Comparison of ENCODE assay signal across 37 cellular contexts in the genomic region with DNA sequence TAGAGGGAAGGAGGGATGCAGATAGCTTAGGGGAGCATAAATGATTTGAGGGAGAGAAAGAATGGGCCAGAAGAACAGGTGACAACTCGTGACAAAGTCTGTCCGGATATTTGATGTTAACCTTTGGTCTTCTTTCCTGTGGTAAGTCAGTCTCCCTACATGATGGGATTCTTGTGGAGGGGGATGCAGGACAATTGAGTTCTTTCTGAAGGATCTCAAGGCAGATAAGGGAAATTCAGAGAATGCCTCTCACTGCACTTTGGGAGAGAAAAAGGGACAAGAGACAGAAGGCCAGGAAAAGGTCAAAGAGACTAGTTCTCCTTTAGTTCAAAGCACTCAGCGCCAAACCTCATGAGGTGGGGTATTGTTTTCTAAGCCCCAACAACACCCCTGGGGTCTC.
"Had no signal": no experiment of that assay in that cellular context is flagged by ENCODE, and none has a peak within 500 bp of the region (broad histone marks: within the 10 kb centered on the region; RNA-seq: fewer than 3 reads in every experiment).

No MANE protein-coding gene starts in this region.

- H3K36me3 ChIP-seq: ascending aorta, cardiac muscle cell had no signal

- H3K27me3 Mint-ChIP-seq: activated B cell treated with CpG ODN at 0.5 μM for 24 hours; activated CD4-positive, alpha-beta memory T cell treated with anti-CD3 and anti-CD28 coated beads for 36 hours; activated CD4-positive, alpha-beta T cell treated with anti-CD3 and anti-CD28 coated beads, Interleukin-2, amount 10 ng/mL, durations not matched to agents 24 days and 14 days; activated CD8-positive, alpha-beta T cell treated with anti-CD3 and anti-CD28 coated beads for 36 hours; activated naive CD4-positive, alpha-beta T cell treated with anti-CD3 and anti-CD28 coated beads, Interleukin-2, amount 10 ng/mL, durations not matched to agents 7 days and 5 days; activated naive CD4-positive, alpha-beta T cell treated with anti-CD3 and anti-CD28 coated beads, Interleukin-2, amount 50 U/mL, for 24 hours; activated naive CD8-positive, alpha-beta T cell; activated naive CD8-positive, alpha-beta T cell treated with anti-CD3 and anti-CD28 coated beads, Interleukin-2, amount 10 ng/mL, durations not matched to agents 7 days and 5 days; activated naive CD8-positive, alpha-beta T cell treated with anti-CD3 and anti-CD28 coated beads, Interleukin-2, amount 50 U/mL, for 24 hours; activated T-helper 17 cell treated with anti-CD3 and anti-CD28 coated beads, Interleukin-2, amount 50 U/mL, for 72 hours; brain; central memory CD8-positive, alpha-beta T cell had no signal

- H3K4me3 Mint-ChIP-seq: activated B cell treated with CpG ODN at 0.5 μM for 24 hours; activated CD4-positive, alpha-beta memory T cell treated with anti-CD3 and anti-CD28 coated beads for 36 hours; activated CD4-positive, alpha-beta T cell treated with anti-CD3 and anti-CD28 coated beads, Interleukin-2, amount 10 ng/mL, durations not matched to agents 24 days and 14 days; activated CD8-positive, alpha-beta T cell treated with anti-CD3 and anti-CD28 coated beads for 36 hours; activated naive CD4-positive, alpha-beta T cell treated with anti-CD3 and anti-CD28 coated beads, Interleukin-2, amount 10 ng/mL, durations not matched to agents 7 days and 5 days; activated naive CD4-positive, alpha-beta T cell treated with anti-CD3 and anti-CD28 coated beads, Interleukin-2, amount 50 U/mL, for 24 hours; activated naive CD8-positive, alpha-beta T cell; activated naive CD8-positive, alpha-beta T cell treated with anti-CD3 and anti-CD28 coated beads, Interleukin-2, amount 10 ng/mL, durations not matched to agents 7 days and 5 days; activated naive CD8-positive, alpha-beta T cell treated with anti-CD3 and anti-CD28 coated beads, Interleukin-2, amount 50 U/mL, for 24 hours; activated T-cell treated with anti-CD3 and anti-CD28 coated beads, Interleukin-2, amount 50 U/mL, for 4 hours; activated T-cell treated with anti-CD3 and anti-CD28 coated beads, Interleukin-2, amount 50 U/mL, for 72 hours; activated T-helper 1 cell treated with anti-CD3 and anti-CD28 coated beads, Interleukin-12 subunit alpha, Interleukin-12 subunit beta, Interleukin-2, Interleukin-4 antibody, amounts not matched to agents 30 ng/mL and 10 ng/mL and 1 ng/mL, durations not matched to agents 14 hours and 24 hours and 36 hours; activated T-helper 17 cell treated with anti-CD3 and anti-CD28 coated beads, Interleukin-2, amount 50 U/mL, for 72 hours; brain; central memory CD8-positive, alpha-beta T cell; T-helper 1 cell treated with Interleukin-12 subunit alpha and Interleukin-12 subunit beta and Interleukin-4 antibody, amounts not matched to agents 30 μg/mL and 1 μg/mL, for 36 hours; T-helper 2 cell treated with Interferon-gamma antibody and Interleukin-4, amounts not matched to agents 5 μg/mL and 100 μg/mL, for 36 hours had no signal

- H3K27ac Mint-ChIP-seq: activated B cell treated with CpG ODN at 0.5 μM for 24 hours; activated CD4-positive, alpha-beta memory T cell treated with anti-CD3 and anti-CD28 coated beads for 36 hours; activated CD4-positive, alpha-beta T cell treated with anti-CD3 and anti-CD28 coated beads, Interleukin-2, amount 10 ng/mL, durations not matched to agents 24 days and 14 days; activated CD8-positive, alpha-beta T cell treated with anti-CD3 and anti-CD28 coated beads for 36 hours; activated naive CD4-positive, alpha-beta T cell treated with anti-CD3 and anti-CD28 coated beads, Interleukin-2, amount 10 ng/mL, durations not matched to agents 7 days and 5 days; activated naive CD4-positive, alpha-beta T cell treated with anti-CD3 and anti-CD28 coated beads, Interleukin-2, amount 50 U/mL, for 24 hours; activated naive CD8-positive, alpha-beta T cell; activated naive CD8-positive, alpha-beta T cell treated with anti-CD3 and anti-CD28 coated beads, Interleukin-2, amount 10 ng/mL, durations not matched to agents 7 days and 5 days; activated naive CD8-positive, alpha-beta T cell treated with anti-CD3 and anti-CD28 coated beads, Interleukin-2, amount 50 U/mL, for 24 hours; activated T-cell treated with anti-CD3 and anti-CD28 coated beads, Interleukin-2, amount 50 U/mL, for 72 hours; activated T-helper 1 cell treated with anti-CD3 and anti-CD28 coated beads, Interleukin-12 subunit alpha, Interleukin-12 subunit beta, Interleukin-2, Interleukin-4 antibody, amounts not matched to agents 30 ng/mL and 10 ng/mL and 1 ng/mL, durations not matched to agents 14 hours and 24 hours and 36 hours; activated T-helper 17 cell treated with anti-CD3 and anti-CD28 coated beads, Interleukin-2, amount 50 U/mL, for 72 hours; brain; T-helper 1 cell treated with Interleukin-12 subunit alpha and Interleukin-12 subunit beta and Interleukin-4 antibody, amounts not matched to agents 30 μg/mL and 1 μg/mL, for 36 hours; T-helper 2 cell treated with Interferon-gamma antibody and Interleukin-4, amounts not matched to agents 5 μg/mL and 100 μg/mL, for 36 hours had no signal

- H3K27me3 ChIP-seq: ascending aorta, cardiac muscle cell had no signal

- H3K4me1 Mint-ChIP-seq: activated B cell treated with CpG ODN at 0.5 μM for 24 hours; activated CD4-positive, alpha-beta T cell treated with anti-CD3 and anti-CD28 coated beads, Interleukin-2, amount 10 ng/mL, durations not matched to agents 24 days and 14 days; activated naive CD4-positive, alpha-beta T cell treated with anti-CD3 and anti-CD28 coated beads, Interleukin-2, amount 10 ng/mL, durations not matched to agents 7 days and 5 days; activated naive CD4-positive, alpha-beta T cell treated with anti-CD3 and anti-CD28 coated beads, Interleukin-2, amount 50 U/mL, for 24 hours; activated naive CD8-positive, alpha-beta T cell treated with anti-CD3 and anti-CD28 coated beads, Interleukin-2, amount 10 ng/mL, durations not matched to agents 7 days and 5 days; activated naive CD8-positive, alpha-beta T cell treated with anti-CD3 and anti-CD28 coated beads, Interleukin-2, amount 50 U/mL, for 24 hours; activated T-helper 17 cell treated with anti-CD3 and anti-CD28 coated beads, Interleukin-2, amount 50 U/mL, for 72 hours; brain; central memory CD8-positive, alpha-beta T cell had no signal

- H3K36me3 Mint-ChIP-seq: activated CD4-positive, alpha-beta memory T cell treated with anti-CD3 and anti-CD28 coated beads for 36 hours; activated naive CD4-positive, alpha-beta T cell treated with anti-CD3 and anti-CD28 coated beads, Interleukin-2, amount 10 ng/mL, durations not matched to agents 7 days and 5 days; activated naive CD4-positive, alpha-beta T cell treated with anti-CD3 and anti-CD28 coated beads, Interleukin-2, amount 50 U/mL, for 24 hours; activated naive CD8-positive, alpha-beta T cell treated with anti-CD3 and anti-CD28 coated beads, Interleukin-2, amount 10 ng/mL, durations not matched to agents 7 days and 5 days had no signal

- DNase-seq: activated B cell treated with CpG ODN at 0.5 μM for 24 hours; activated CD4-positive, alpha-beta memory T cell treated with anti-CD3 and anti-CD28 coated beads for 36 hours; activated CD4-positive, alpha-beta T cell treated with anti-CD3 and anti-CD28 coated beads for 4 hours; activated CD4-positive, alpha-beta T cell treated with anti-CD3 and anti-CD28 coated beads, Interleukin-2, amount 10 ng/mL, durations not matched to agents 24 days and 14 days; activated CD4-positive, alpha-beta T cell treated with anti-CD3 and anti-CD28 coated beads, Interleukin-2, amount 50 U/mL, for 1 hour; activated CD4-positive, alpha-beta T cell treated with anti-CD3 and anti-CD28 coated beads, Interleukin-2, amount 50 U/mL, for 4 hours; activated CD4-positive, CD25-positive, alpha-beta regulatory T cell treated with anti-CD3 and anti-CD28 coated beads, Interleukin-2, amount 50 U/mL, for 72 hours; activated CD8-positive, alpha-beta memory T cell treated with anti-CD3 and anti-CD28 coated beads, Interleukin-2, amount 50 U/mL, for 4 hours; activated CD8-positive, alpha-beta T cell treated with anti-CD3 and anti-CD28 coated beads for 36 hours; activated effector memory CD4-positive, alpha-beta T cell treated with anti-CD3 and anti-CD28 coated beads, Interleukin-2, amount 50 U/mL, for 16 hours; activated gamma-delta T cell treated with Interleukin-2 at 50 U/mL for 16 hours; activated naive CD4-positive, alpha-beta T cell; activated naive CD4-positive, alpha-beta T cell treated with anti-CD3 and anti-CD28 coated beads, Interleukin-2, amount 10 ng/mL, durations not matched to agents 7 days and 5 days; activated naive CD8-positive, alpha-beta T cell treated with anti-CD3 and anti-CD28 coated beads, Interleukin-2, amount 10 ng/mL, durations not matched to agents 7 days and 5 days; activated naive CD8-positive, alpha-beta T cell treated with anti-CD3 and anti-CD28 coated beads, Interleukin-2, amount 50 U/mL, for 24 hours; activated T-cell treated with anti-CD3 and anti-CD28 coated beads for 4 hours; activated T-cell treated with anti-CD3 and anti-CD28 coated beads, Interleukin-2, amount 50 U/mL, for 1 hour; activated T-cell treated with anti-CD3 and anti-CD28 coated beads, Interleukin-2, amount 50 U/mL, for 4 hours; activated T-cell treated with anti-CD3 and anti-CD28 coated beads, Interleukin-2, amount 50 U/mL, for 72 hours; amygdala; anterior cingulate cortex; caudate nucleus; cerebellar nuclear complex; T-helper 1 cell; T-helper 2 cell; T-helper 9 cell had no signal

- H3K27ac ChIP-seq: ascending aorta, cardiac muscle cell, VCaP had no signal

- ATAC-seq: activated CD8-positive, alpha-beta T cell treated with anti-CD3 and anti-CD28 coated beads for 36 hours; activated naive CD8-positive, alpha-beta T cell treated with anti-CD3 and anti-CD28 coated beads, Interleukin-2, amount 50 U/mL, for 24 hours; activated T-cell treated with anti-CD3 and anti-CD28 coated beads, Interleukin-2, amount 50 U/mL, for 4 hours; activated T-cell treated with anti-CD3 and anti-CD28 coated beads, Interleukin-2, amount 50 U/mL, for 72 hours; activated T-helper 17 cell treated with anti-CD3 and anti-CD28 coated beads, Interleukin-2, amount 50 U/mL, for 72 hours had no signal

- H3K9me3 Mint-ChIP-seq: activated B cell treated with CpG ODN at 0.5 μM for 24 hours; activated CD4-positive, alpha-beta memory T cell treated with anti-CD3 and anti-CD28 coated beads for 36 hours; activated CD4-positive, alpha-beta T cell treated with anti-CD3 and anti-CD28 coated beads, Interleukin-2, amount 10 ng/mL, durations not matched to agents 24 days and 14 days; activated CD8-positive, alpha-beta T cell treated with anti-CD3 and anti-CD28 coated beads for 36 hours; activated naive CD4-positive, alpha-beta T cell treated with anti-CD3 and anti-CD28 coated beads, Interleukin-2, amount 10 ng/mL, durations not matched to agents 7 days and 5 days; activated naive CD4-positive, alpha-beta T cell treated with anti-CD3 and anti-CD28 coated beads, Interleukin-2, amount 50 U/mL, for 24 hours; activated naive CD8-positive, alpha-beta T cell treated with anti-CD3 and anti-CD28 coated beads, Interleukin-2, amount 10 ng/mL, durations not matched to agents 7 days and 5 days; activated naive CD8-positive, alpha-beta T cell treated with anti-CD3 and anti-CD28 coated beads, Interleukin-2, amount 50 U/mL, for 24 hours; activated T-cell treated with anti-CD3 and anti-CD28 coated beads, Interleukin-2, amount 50 U/mL, for 4 hours; activated T-cell treated with anti-CD3 and anti-CD28 coated beads, Interleukin-2, amount 50 U/mL, for 72 hours; activated T-helper 1 cell treated with anti-CD3 and anti-CD28 coated beads, Interleukin-12 subunit alpha, Interleukin-12 subunit beta, Interleukin-2, Interleukin-4 antibody, amounts not matched to agents 30 ng/mL and 10 ng/mL and 1 ng/mL, durations not matched to agents 14 hours and 24 hours and 36 hours; activated T-helper 17 cell treated with anti-CD3 and anti-CD28 coated beads, Interleukin-2, amount 50 U/mL, for 72 hours; brain; central memory CD8-positive, alpha-beta T cell; T-helper 1 cell treated with Interleukin-12 subunit alpha and Interleukin-12 subunit beta and Interleukin-4 antibody, amounts not matched to agents 30 μg/mL and 1 μg/mL, for 36 hours; T-helper 2 cell treated with Interferon-gamma antibody and Interleukin-4, amounts not matched to agents 5 μg/mL and 100 μg/mL, for 36 hours had no signal

- H3K4me1 ChIP-seq: ascending aorta had no signal

- H3K9me3 ChIP-seq: ascending aorta had no signal

- H3K4me3 ChIP-seq: ascending aorta, cardiac muscle cell had no signal
